Comparison of ENCODE assay signal across 11 cellular contexts in genomic region chr7:74604326-74605020, GRCh38. TPM values are rescaled to one million over a fixed set of nuclear protein-coding genes. Genes with fewer than 3 reads are reported as not detected.
DNase-seq lines count a peak whose midpoint lies in the region; ATAC-seq and TF ChIP-seq lines count a peak whose summit lies in the region.
"Had no signal": no experiment of that assay in that cellular context is flagged by ENCODE, and none has a peak within 500 bp of the region (broad histone marks: within the 10 kb centered on the region; RNA-seq: fewer than 3 reads in every experiment).

No MANE protein-coding gene starts in this region.

- ATAC-seq in gastrocnemius medialis (peak; percentile 69 to 70), GM21447 (IDR thresholded peaks at IDR 0.05; ENCODE audit: unreplicated experiment) (no peak)

- TF ChIP-seq POLR2A in gastrocnemius medialis (IDR thresholded peaks at IDR 0.05): no peak

- H3K9me3 ChIP-seq in gastrocnemius medialis: no peaks in the 10 kb centered on the region

- peaks cover 0 to 6% of the 10 kb centered on the region in 2 donors for H3K36me3 ChIP-seq in gastrocnemius medialis

- intact Hi-C loops in gastrocnemius medialis (cut with DNase I; ENCODE audit: low total_unique reads): loop anchor here (5.0 kb wide), 2 partner anchors 38 to 53 kb away; partner anchors contain the start of gene GTF2I

- no peaks in the 10 kb centered on the region for H3K27me3 ChIP-seq in gastrocnemius medialis
- H3K27me3 ChIP-seq: dorsolateral prefrontal cortex had no signal

- in situ Hi-C loops in gastrocnemius medialis (cut with MboI; ENCODE audit: low sequenced_read_pairs in 4 of 4): loop anchor here in 1 of 4 donors (25.0 kb wide), 1 partner anchor 108 kb away; no protein-coding TSS in a partner anchor

- peak overlapping the region; percentile 70 to 88 (median 82) for H3K27ac ChIP-seq in gastrocnemius medialis

- no peak for TF ChIP-seq CTCF in gastrocnemius medialis (IDR thresholded peaks at IDR 0.05 in 4 of 5, conservative IDR thresholded peaks at IDR 0.05 in 1 of 5)

- no peak overlapping the region for H3K4me3 ChIP-seq in gastrocnemius medialis
- H3K4me3 ChIP-seq: dorsolateral prefrontal cortex had no signal

- DNase-seq in EH (ENCODE audit: low read depth) (peak; percentile 26), NCI-H2196 (lab: John Stamatoyannopoulos, UW; ENCODE audit: unreplicated experiment) (peak; percentile 69), fibroblast of gingiva (ENCODE audit: low read depth) (peak; percentile 16), gastrocnemius medialis (peak; percentile 75 to 89), HCEC 1CT (no peak), NCI-H2107 treated with DMSO at 0.1 percent for 48 hours (lab: John Stamatoyannopoulos, UW; ENCODE audit: unreplicated experiment) (no peak)
- no peak for DNase-seq in stimulated activated naive CD4-positive, alpha-beta T cell (lab: John Stamatoyannopoulos, UW)
- DNase-seq: NCI-H1694; stimulated activated CD8-positive, alpha-beta memory T cell treated with anti-CD3 and anti-CD28 coated beads, Interleukin-4, amount 100 ng/mL, for 48 hours had no signal

- peaks cover 14 to 16% of the 10 kb centered on the region in 2 donors for H3K4me1 ChIP-seq in gastrocnemius medialis

RNA-seq across cellular contexts. Expression of gene GTF2I, which starts 53.0 kb away (rescaled TPM):
- 100 to 1,000 TPM in 2 of 4 donors, 10 to 100 TPM in 2; 50.8 to 125 (median 104) TPM for total RNA-seq in gastrocnemius medialis

Comparison
In these comparisons a context has a peak if more than half of its experiments do, and no peak if none do; other contexts are left out.
1. DNase-seq: peak in EH (single experiment), NCI-H2196 (single experiment), fibroblast of gingiva (single experiment) and gastrocnemius medialis (2 of 2); none in stimulated activated naive CD4-positive, alpha-beta T cell (0 of 6), HCEC 1CT (single experiment) and NCI-H2107 treated with DMSO at 0.1 percent for 48 hours (single experiment).